ENCODE assay signal across 31 cellular contexts in genomic region chr2:17136231-17136630, GRCh38.
"Had no signal": no experiment of that assay in that cellular context is flagged by ENCODE, and none has a peak within 500 bp of the region (broad histone marks: within the 10 kb centered on the region; RNA-seq: fewer than 3 reads in every experiment).

No MANE protein-coding gene starts in this region.

- FAIRE-seq: bronchial epithelial cell had no signal

- H3K4me1 ChIP-seq: ascending aorta, colonic mucosa had no signal

- DNase-seq: activated CD4-positive, alpha-beta memory T cell treated with anti-CD3 and anti-CD28 coated beads, Interleukin-2, amount 10 ng/mL, durations not matched to agents 7 days and 5 days; activated CD4-positive, alpha-beta T cell treated with anti-CD3 and anti-CD28 coated beads for 1 hour; activated CD4-positive, alpha-beta T cell treated with anti-CD3 and anti-CD28 coated beads for 36 hours; activated CD4-positive, alpha-beta T cell treated with anti-CD3 and anti-CD28 coated beads for 48 hours; activated CD4-positive, alpha-beta T cell treated with anti-CD3 and anti-CD28 coated beads, Interleukin-2, amount 10 ng/mL, durations not matched to agents 7 days and 5 days; activated CD4-positive, alpha-beta T cell treated with anti-CD3 and anti-CD28 coated beads, Interleukin-2, amount 50 U/mL, for 48 hours; activated CD4-positive, CD25-positive, alpha-beta regulatory T cell; activated CD8-positive, alpha-beta memory T cell treated with anti-CD3 and anti-CD28 coated beads for 24 hours; activated CD8-positive, alpha-beta memory T cell treated with anti-CD3 and anti-CD28 coated beads, Interleukin-2, amount 10 ng/mL, durations not matched to agents 7 days and 5 days; activated CD8-positive, alpha-beta memory T cell treated with anti-CD3 and anti-CD28 coated beads, Interleukin-2, amount 50 U/mL, for 48 hours; activated CD8-positive, alpha-beta T cell treated with anti-CD3 and anti-CD28 coated beads, Interleukin-2, amount 10 ng/mL, durations not matched to agents 7 days and 5 days; activated effector memory CD4-positive, alpha-beta T cell treated with Interleukin-2 at 50 U/mL for 16 hours; activated gamma-delta T cell; activated naive CD4-positive, alpha-beta T cell treated with anti-CD3 and anti-CD28 coated beads, Interleukin-2, amount 10 ng/mL, durations not matched to agents 7 days and 5 days; activated naive CD4-positive, alpha-beta T cell treated with Interleukin-2 at 50 U/mL for 16 hours; activated naive CD8-positive, alpha-beta T cell treated with anti-CD3 and anti-CD28 coated beads, Interleukin-2, amount 10 ng/mL, durations not matched to agents 7 days and 5 days; activated naive CD8-positive, alpha-beta T cell treated with anti-CD3 and anti-CD28 coated beads, Interleukin-2, amount 50 U/mL, for 24 hours; activated T-cell treated with anti-CD3 and anti-CD28 coated beads, Interleukin-2, amount 50 U/mL, for 24 hours; activated T-cell treated with anti-CD3 and anti-CD28 coated beads, Interleukin-2, amount 50 U/mL, for 48 hours; amygdala; anterior cingulate cortex; caudate nucleus; cerebellar nuclear complex; colonic mucosa; T-helper 9 cell; WERI-Rb-1 had no signal

- H3K4me3 ChIP-seq: ascending aorta, cardiac muscle cell, colonic mucosa had no signal

- H3K27me3 ChIP-seq: ascending aorta, cardiac muscle cell, colonic mucosa had no signal

- H3K27ac ChIP-seq: ascending aorta, cardiac muscle cell, colonic mucosa, WERI-Rb-1 had no signal

- H3K36me3 ChIP-seq: ascending aorta, cardiac muscle cell, colonic mucosa, WERI-Rb-1 had no signal

- ATAC-seq: activated CD4-positive, alpha-beta T cell treated with anti-CD3 and anti-CD28 coated beads for 36 hours; activated CD4-positive, CD25-positive, alpha-beta regulatory T cell treated with anti-CD3 and anti-CD28 coated beads, Interleukin-2, amount 50 U/mL, for 24 hours; activated CD8-positive, alpha-beta memory T cell treated with anti-CD3 and anti-CD28 coated beads, Interleukin-2, amount 10 ng/mL, durations not matched to agents 7 days and 5 days; activated CD8-positive, alpha-beta T cell treated with anti-CD3 and anti-CD28 coated beads, Interleukin-2, amount 10 ng/mL, durations not matched to agents 7 days and 5 days; activated naive CD8-positive, alpha-beta T cell treated with anti-CD3 and anti-CD28 coated beads, Interleukin-2, amount 50 U/mL, for 24 hours; WTC11 had no signal

- H3K9me3 ChIP-seq: ascending aorta, colonic mucosa had no signal
